In genomic region chr7:157568785-157569584, GRCh38 we compare ENCODE assay signal across 8 cellular contexts.
A peak's percentile ranks its signal among the peaks of the same experiment; 100 is the strongest.
DNase-seq lines count a peak whose midpoint lies in the region; ATAC-seq and TF ChIP-seq lines count a peak whose summit lies in the region.

No MANE protein-coding gene starts in this region.

- no peak for TF ChIP-seq CTCF in GM13977 (IDR thresholded peaks at IDR 0.05; ENCODE audit: extremely low read depth, insufficient read depth, missing control alignments)

- DNase-seq in UCSD-AML1 (lab: John Stamatoyannopoulos, UW; ENCODE audit: unreplicated experiment) (peak; percentile 44), caudate nucleus (lab: John Stamatoyannopoulos, UW) (peak in 36 of 61 donors; percentile 10 to 74 (median 36)), left colon (peak; percentile 37 to 58), NCI-H1048 (lab: John Stamatoyannopoulos, UW) (no peak), GM13977 (ENCODE audit: low spot score) (no peak)
- peak in 3 of 4 experiments; percentile 17 to 31 (median 20) for DNase-seq in stimulated activated CD4-positive, alpha-beta T cell treated with anti-CD3 and anti-CD28 coated beads, Interleukin-1b, Interleukin-23, amount 100 ng/mL, for 24 hours (ENCODE audit: low read depth in 4 of 4, low spot score in 1 of 4)

- intact Hi-C loops in left colon (cut with DNase I, micrococcal nuclease) = no loop called here

- peak overlapping the region; percentile 86 for H3K27ac ChIP-seq in caudate nucleus (ENCODE audit: low read depth, low read length)

- ATAC-seq in GM18907 (IDR thresholded peaks at IDR 0.05; ENCODE audit: unreplicated experiment) (peak; percentile 94), HG03558 (IDR thresholded peaks at IDR 0.05; ENCODE audit: extremely low read depth, unreplicated experiment) (peak; percentile 66), left colon (peak; percentile 78)

- in situ Hi-C loops in GM13977 (cut with MboI; ENCODE audit: low pct_unique_long_range_greater_than_20kb, low sequenced_read_pairs, unreplicated experiment) = no loop called here

Comparison
In these comparisons a context has a peak if more than half of its experiments do, and no peak if none do; other contexts are left out.
1. DNase-seq: peak in UCSD-AML1 (single experiment), caudate nucleus (36 of 61), left colon (2 of 2) and stimulated activated CD4-positive, alpha-beta T cell treated with anti-CD3 and anti-CD28 coated beads, Interleukin-1b, Interleukin-23, amount 100 ng/mL, for 24 hours (3 of 4); none in NCI-H1048 (single experiment) and GM13977 (single experiment).
2. Peak in every context shown above with its lines, with median percentiles within 50 percentile points of each other: ATAC-seq.